In genomic region chr6:37354526-37355384, GRCh38 we compare ENCODE assay signal across 8 cellular contexts. TPM values are rescaled to one million over a fixed set of nuclear protein-coding genes. Genes with fewer than 3 reads are reported as not detected.
A peak's percentile ranks its signal among the peaks of the same experiment; 100 is the strongest.
DNase-seq lines count a peak whose midpoint lies in the region; ATAC-seq and TF ChIP-seq lines count a peak whose summit lies in the region.

No MANE protein-coding gene starts in this region.

- H3K27ac Mint-ChIP-seq in glutamatergic neuron (ENCODE audit: unreplicated experiment) (no peak overlapping the region), osteocyte (ENCODE audit: unreplicated experiment) (peak overlapping the region; percentile 88)

- ATAC-seq in GM18909 (IDR thresholded peaks at IDR 0.05; ENCODE audit: poor library complexity, unreplicated experiment) (no peak), GM21447 (IDR thresholded peaks at IDR 0.05; ENCODE audit: unreplicated experiment) (no peak), GM21423 (IDR thresholded peaks at IDR 0.05; ENCODE audit: unreplicated experiment) (no peak)

- H3K4me1 Mint-ChIP-seq in glutamatergic neuron (ENCODE audit: low read depth, unreplicated experiment) (peaks cover 14% of the 10 kb centered on the region), osteocyte (ENCODE audit: unreplicated experiment) (peaks cover 24% of the 10 kb centered on the region)

- no peak for TF ChIP-seq CTCF in glutamatergic neuron (IDR thresholded peaks at IDR 0.05; ENCODE audit: partially characterized antibody, unreplicated experiment)
- TF ChIP-seq CTCF in osteocyte (IDR thresholded peaks at IDR 0.05) = no peak

- H3K4me3 Mint-ChIP-seq in glutamatergic neuron (ENCODE audit: unreplicated experiment) (peak overlapping the region; percentile 95), osteocyte (ENCODE audit: unreplicated experiment) (peak overlapping the region; percentile 95)

- H3K36me3 Mint-ChIP-seq in glutamatergic neuron (ENCODE audit: unreplicated experiment) (no peaks in the 10 kb centered on the region), osteocyte (ENCODE audit: unreplicated experiment) (peaks cover 2% of the 10 kb centered on the region)

- DNase-seq in GM03348 (ENCODE audit: low spot score) = peak; percentile 84
- peak; percentile 7 to 9 for DNase-seq in Kasumi-1 (lab: John Stamatoyannopoulos, UW)
- peak; percentile 41 to 51 for DNase-seq in activated T-cell treated with anti-CD3 and anti-CD28 coated beads, Interleukin-2, amount 50 U/mL, for 48 hours
- DNase-seq in glutamatergic neuron = peak; percentile 41
- peak; percentile 84 for DNase-seq in osteocyte (ENCODE audit: extremely low spot score, unreplicated experiment)

- H3K27me3 Mint-ChIP-seq in glutamatergic neuron (ENCODE audit: unreplicated experiment) (peaks cover 2% of the 10 kb centered on the region), osteocyte (ENCODE audit: unreplicated experiment) (no peaks in the 10 kb centered on the region)

- H3K9me3 Mint-ChIP-seq in glutamatergic neuron (ENCODE audit: unreplicated experiment) = peaks cover 4% of the 10 kb centered on the region
- H3K9me3 Mint-ChIP-seq in osteocyte (ENCODE audit: unreplicated experiment) = no peaks in the 10 kb centered on the region

RNA-seq across cellular contexts. Expression of gene RNF8, which starts 1.0 kb away (rescaled TPM):
- total RNA-seq in glutamatergic neuron (ENCODE audit: unreplicated experiment) (21.0 TPM), osteocyte (18.2 and 18.3 TPM in 2 replicates)

Comparison
In these comparisons a context has a peak if more than half of its experiments do, and no peak if none do; other contexts are left out.
1. DNase-seq: peak in every context shown above with its lines; median percentile 84 in GM03348; 84 in osteocyte; 46 in activated T-cell treated with anti-CD3 and anti-CD28 coated beads, Interleukin-2, amount 50 U/mL, for 48 hours; 41 in glutamatergic neuron; 8 in Kasumi-1.